In the genomic region with DNA sequence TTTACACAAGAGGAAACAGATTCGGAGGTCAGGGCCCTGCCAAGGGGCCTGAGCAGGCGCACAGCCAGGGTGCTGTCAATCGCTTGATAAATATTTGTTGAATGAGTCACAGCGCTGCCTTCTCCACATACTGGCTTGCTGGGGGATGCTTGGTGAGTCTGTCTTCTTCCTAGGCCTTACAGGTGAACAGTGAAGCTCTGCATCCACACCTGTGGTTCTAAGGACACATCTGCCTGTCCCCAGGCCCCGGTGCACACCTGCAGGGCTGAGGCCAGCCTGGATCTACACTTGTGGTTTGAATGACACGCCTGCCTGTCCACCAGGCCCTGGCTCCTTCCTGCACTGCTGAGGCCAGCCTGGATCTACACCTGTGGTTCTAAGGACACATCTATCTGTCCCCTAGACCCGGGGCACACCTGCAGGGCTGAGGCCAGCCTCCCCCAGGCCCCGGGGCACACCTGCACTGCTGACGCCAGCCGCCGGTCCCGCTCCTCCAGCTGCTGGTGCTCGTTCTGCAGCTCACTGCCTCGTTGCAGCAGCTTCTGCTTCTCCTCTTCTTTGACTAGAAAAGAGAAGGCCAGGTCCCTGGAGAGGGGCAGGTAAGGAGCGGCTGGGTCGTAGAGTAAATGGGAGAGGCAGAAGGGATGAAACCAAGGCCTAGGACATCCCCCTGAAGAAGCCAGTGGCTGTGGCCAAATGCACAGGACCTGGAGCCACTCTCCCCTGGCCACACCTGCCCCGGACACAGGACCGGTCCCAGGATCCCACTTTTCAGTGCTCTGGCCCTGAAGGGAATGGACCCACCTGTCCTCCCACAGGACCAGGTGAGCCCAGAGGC, we compare ENCODE assay signal across 24 cellular contexts.
DNase-seq lines count a peak whose midpoint lies in the region; ATAC-seq, FAIRE-seq and TF ChIP-seq lines count a peak whose summit lies in the region.
"Had no signal": no experiment of that assay in that cellular context is flagged by ENCODE, and none has a peak within 500 bp of the region (broad histone marks: within the 10 kb centered on the region; RNA-seq: fewer than 3 reads in every experiment).

No MANE protein-coding gene starts in this region.

- ATAC-seq in activated CD4-positive, CD25-positive, alpha-beta regulatory T cell treated with anti-CD3 and anti-CD28 coated beads, Interleukin-2, amount 50 U/mL, for 24 hours: no peak
- ATAC-seq in sciatic nerve (no peak), GM18519 (IDR thresholded peaks at IDR 0.05; ENCODE audit: low FRiP score, unreplicated experiment) (no peak)
- ATAC-seq: naive thymus-derived CD8-positive, alpha-beta T cell; Panc1; psoas muscle had no signal

- H3K4me3 ChIP-seq in H1 (ENCODE audit: extremely low read depth in 1 of 4, insufficient read depth in 2 of 4, low read depth in 3 of 4, low read length in 4 of 4) (no peak overlapping the region), neural progenitor cell (no peak overlapping the region)
- H3K4me3 ChIP-seq: adrenal gland, psoas muscle, upper lobe of left lung had no signal

- no peak overlapping the region for H2BK12ac ChIP-seq in H1 (ENCODE audit: low read depth, low read length)

- H3K27me3 Mint-ChIP-seq in neural progenitor cell (ENCODE audit: insufficient read depth, low read depth): peaks cover 8% of the 10 kb centered on the region
- H3K27me3 Mint-ChIP-seq: activated CD4-positive, alpha-beta memory T cell treated with anti-CD3 and anti-CD28 coated beads, Interleukin-2, amount 10 ng/mL, durations not matched to agents 7 days and 5 days; central memory CD8-positive, alpha-beta T cell; stimulated activated naive CD8-positive, alpha-beta T cell treated with anti-CD3 and anti-CD28 coated beads, Interleukin-15, Interleukin-2, amounts not matched to agents 100 ng/mL and 50 ng/mL, for 24 hours had no signal

- H4K5ac ChIP-seq in H1 (ENCODE audit: insufficient read length, low read depth, low read length): no peak overlapping the region

- no peak overlapping the region for H3K4me3 Mint-ChIP-seq in neural progenitor cell
- H3K4me3 Mint-ChIP-seq: activated CD4-positive, alpha-beta memory T cell treated with anti-CD3 and anti-CD28 coated beads, Interleukin-2, amount 10 ng/mL, durations not matched to agents 7 days and 5 days; activated T-helper 1 cell treated with anti-CD3 and anti-CD28 coated beads, Interleukin-12 subunit alpha, Interleukin-12 subunit beta, Interleukin-2, Interleukin-4 antibody, amounts not matched to agents 30 ng/mL and 10 ng/mL and 1 ng/mL, durations not matched to agents 14 hours and 24 hours and 36 hours; central memory CD8-positive, alpha-beta T cell; naive thymus-derived CD8-positive, alpha-beta T cell; stimulated activated naive CD8-positive, alpha-beta T cell treated with anti-CD3 and anti-CD28 coated beads, Interleukin-15, Interleukin-2, amounts not matched to agents 100 ng/mL and 50 ng/mL, for 24 hours had no signal

- H3K4me2 ChIP-seq in H1 (ENCODE audit: insufficient read depth in 1 of 2, low read depth in 2 of 2, low read length in 2 of 2) (no peak overlapping the region), neural progenitor cell (no peak overlapping the region)

- no peak for TF ChIP-seq POLR2A in H1 (IDR thresholded peaks at IDR 0.05; ENCODE audit: control extremely low read depth in 1 of 2, low read depth in 2 of 2, low read length in 2 of 2)

- H3K36me3 Mint-ChIP-seq in neural progenitor cell: peaks cover 21% of the 10 kb centered on the region
- H3K36me3 Mint-ChIP-seq: naive thymus-derived CD8-positive, alpha-beta T cell had no signal

- intact Hi-C loops in sciatic nerve (cut with DNase I): no loop called here

- TF ChIP-seq CTCF in H1 (IDR thresholded peaks at IDR 0.05; ENCODE audit: control extremely low read depth in 1 of 3, insufficient read depth in 1 of 3, low read depth in 1 of 3, low read length in 3 of 3): no peak
- TF ChIP-seq CTCF in neural progenitor cell (IDR thresholded peaks at IDR 0.05): no peak

- no peak for TF ChIP-seq RAD21 in H1 (IDR thresholded peaks at IDR 0.05 in 1 of 2, conservative IDR thresholded peaks at IDR 0.05 in 1 of 2; ENCODE audit: low read depth in 2 of 2, low read length in 2 of 2)

- H3K36me3 ChIP-seq in H1 (ENCODE audit: control insufficient read depth in 2 of 4, insufficient read depth in 4 of 4, low read length in 3 of 4) (peaks cover 8 to 28% (median 21%) of the 10 kb centered on the region in 4 experiments; a peak in 7 of 8 replicates), neural progenitor cell (no peaks in the 10 kb centered on the region)
- H3K36me3 ChIP-seq: adrenal gland, upper lobe of left lung had no signal

- H3K23me2 ChIP-seq in H1 (ENCODE audit: low read depth, low read length): peaks cover 8% of the 10 kb centered on the region; the same call in 1 of the 2 replicates

- no peak overlapping the region for H3K14ac ChIP-seq in H1 (ENCODE audit: insufficient read length)

- H3K4me1 ChIP-seq in H1 (replicated peaks in 1 of 4; ENCODE audit: control insufficient read depth in 3 of 4, insufficient read depth in 4 of 4, low read length in 3 of 4) (peaks cover 0 to 13% (median 9%) of the 10 kb centered on the region in 4 experiments; a peak in 5 of 7 replicates), neural progenitor cell (no peaks in the 10 kb centered on the region)
- H3K4me1 ChIP-seq: adrenal gland, psoas muscle, upper lobe of left lung had no signal

- no peak overlapping the region for H2BK15ac ChIP-seq in H1 (ENCODE audit: low read length)

- H3K56ac ChIP-seq in H1 (replicated peaks; ENCODE audit: insufficient read length, low read depth, low read length): peak overlapping the region; percentile 17

- H4K91ac ChIP-seq in H1 (replicated peaks; ENCODE audit: insufficient read length, low read length): no peak overlapping the region

- H3K4me1 Mint-ChIP-seq in neural progenitor cell: no peaks in the 10 kb centered on the region
- H3K4me1 Mint-ChIP-seq: activated CD4-positive, alpha-beta memory T cell treated with anti-CD3 and anti-CD28 coated beads, Interleukin-2, amount 10 ng/mL, durations not matched to agents 7 days and 5 days; central memory CD8-positive, alpha-beta T cell; naive thymus-derived CD8-positive, alpha-beta T cell had no signal

- no peak overlapping the region for H3K18ac ChIP-seq in H1 (ENCODE audit: extremely low read depth, low read length)

- CTCF ChIA-PET in H1 (lab: Charles Lee; ENCODE audit: partially characterized antibody): interaction anchor here (1.0 kb wide), 1 partner anchor 33 kb away, joined by 3 read pairs; no protein-coding TSS in a partner anchor

- H3K4ac ChIP-seq in H1 (replicated peaks; ENCODE audit: insufficient read length, low read depth, low read length): no peak overlapping the region

- no peak overlapping the region for H2BK5ac ChIP-seq in H1 (ENCODE audit: low read depth, low read length)

- H3K79me2 ChIP-seq in H1 (ENCODE audit: control insufficient read depth in 1 of 2, insufficient read depth in 2 of 2, low read length in 2 of 2) (no peaks in the 10 kb centered on the region), neural progenitor cell (ENCODE audit: low read depth) (no peaks in the 10 kb centered on the region)

- H3K9me3 Mint-ChIP-seq in neural progenitor cell: no peaks in the 10 kb centered on the region
- H3K9me3 Mint-ChIP-seq: activated CD4-positive, alpha-beta memory T cell treated with anti-CD3 and anti-CD28 coated beads, Interleukin-2, amount 10 ng/mL, durations not matched to agents 7 days and 5 days; activated T-helper 1 cell treated with anti-CD3 and anti-CD28 coated beads, Interleukin-12 subunit alpha, Interleukin-12 subunit beta, Interleukin-2, Interleukin-4 antibody, amounts not matched to agents 30 ng/mL and 10 ng/mL and 1 ng/mL, durations not matched to agents 14 hours and 24 hours and 36 hours; central memory CD8-positive, alpha-beta T cell; naive thymus-derived CD8-positive, alpha-beta T cell; stimulated activated naive CD8-positive, alpha-beta T cell treated with anti-CD3 and anti-CD28 coated beads, Interleukin-15, Interleukin-2, amounts not matched to agents 100 ng/mL and 50 ng/mL, for 24 hours had no signal

- H2BK20ac ChIP-seq in H1 (ENCODE audit: low read length): no peak overlapping the region

- no peaks in the 10 kb centered on the region; a peak in 1 of 4 replicates for H3K9me3 ChIP-seq in H1 (ENCODE audit: insufficient read depth in 2 of 2, low read depth in 1 of 2, low read length in 1 of 2)
- H3K9me3 ChIP-seq in neural progenitor cell (ENCODE audit: low read depth): no peaks in the 10 kb centered on the region
- H3K9me3 ChIP-seq: adrenal gland, psoas muscle, upper lobe of left lung had no signal

- DNase-seq in activated CD4-positive, CD25-positive, alpha-beta regulatory T cell treated with anti-CD3 and anti-CD28 coated beads, Interleukin-2, amount 50 U/mL, for 72 hours: peak; percentile 15
- peak; percentile 78 for DNase-seq in NCI-H146 treated with DMSO at 0.1 percent for 48 hours (lab: John Stamatoyannopoulos, UW; ENCODE audit: unreplicated experiment)
- no peak for DNase-seq in H1 (ENCODE audit: low read depth in 1 of 2, low spot score in 2 of 2)
- DNase-seq in sciatic nerve (ENCODE audit: low spot score): peak; percentile 51
- DNase-seq in amygdala (lab: John Stamatoyannopoulos, UW): no peak
- DNase-seq in neural progenitor cell (ENCODE audit: low spot score): no peak
- DNase-seq: activated CD4-positive, alpha-beta memory T cell treated with anti-CD3 and anti-CD28 coated beads, Interleukin-2, amount 10 ng/mL, durations not matched to agents 7 days and 5 days; DND-41; Kasumi-1; NCI-H187; NCI-H526 treated with DMSO at 0.1 percent for 48 hours; stimulated activated CD4-positive, alpha-beta T cell treated with anti-CD3 and anti-CD28 coated beads, Interleukin-12 subunit alpha, Interleukin-12 subunit beta, amount 100 ng/mL, for 4 hours had no signal

- 93% methylated on average over 18 of the region's 18 CpGs; no CpG with 5 or more reads in 1 of the 2 experiments for WGBS in H1 (ENCODE audit: extremely low coverage in 1 of 2, insufficient coverage in 1 of 2, insufficient read length in 1 of 2, insufficient replicate concordance in 2 of 2, low coverage in 1 of 2, low lambda C conversion rate in 2 of 2, missing lambda C conversion rate in 1 of 2), 2 experiments

- H2AFZ ChIP-seq in H1 (ENCODE audit: low read length): no peak overlapping the region
- H2AFZ ChIP-seq in neural progenitor cell (replicated peaks): no peak overlapping the region

- H3K27me3 ChIP-seq in H1 (replicated peaks in 1 of 4; ENCODE audit: control insufficient read depth in 3 of 4, extremely low read depth in 1 of 4, insufficient read depth in 3 of 4, low read length in 3 of 4) (no peaks in the 10 kb centered on the region; a peak in 1 of 7 replicates), neural progenitor cell (no peaks in the 10 kb centered on the region)
- H3K27me3 ChIP-seq: adrenal gland, upper lobe of left lung had no signal

- H3K23ac ChIP-seq in H1 (ENCODE audit: insufficient read length): no peak overlapping the region

- no peak for TF ChIP-seq EP300 in H1 (IDR thresholded peaks at IDR 0.05; ENCODE audit: borderline replicate concordance in 1 of 2, low read depth in 2 of 2, low read length in 2 of 2)

- no peak overlapping the region for H2AK5ac ChIP-seq in H1 (ENCODE audit: low read depth, low read length)

- H3F3A ChIP-seq in neural progenitor cell (ENCODE audit: low read depth): no peaks in the 10 kb centered on the region

- H3K79me1 ChIP-seq in H1 (ENCODE audit: low read depth, low read length): no peaks in the 10 kb centered on the region

- no peak for FAIRE-seq in H1 (lab: Jason Lieb, UNC)
- FAIRE-seq: A204.1 had no signal

- H3K9ac ChIP-seq in H1 (replicated peaks in 1 of 4; ENCODE audit: extremely low read depth in 1 of 4, low read depth in 3 of 4, low read length in 3 of 4): no peak overlapping the region
- H3K9ac ChIP-seq in neural progenitor cell: no peak overlapping the region

- POLR2A ChIA-PET in H1 (lab: Charles Lee; ENCODE audit: partially characterized antibody): no interaction called here

- H3K27ac ChIP-seq in H1 (ENCODE audit: low read depth, low read length): 0 out of 2 replicates have a peak overlapping the region, but pooled peaks have one; percentile 25
- no peak overlapping the region for H3K27ac ChIP-seq in neural progenitor cell
- H3K27ac ChIP-seq: adrenal gland, C4-2B, psoas muscle, upper lobe of left lung had no signal

- H4K8ac ChIP-seq in H1 (ENCODE audit: extremely low read depth, insufficient read depth, low read length): no peak overlapping the region

- H3K27ac Mint-ChIP-seq in neural progenitor cell: no peak overlapping the region
- H3K27ac Mint-ChIP-seq: activated CD4-positive, alpha-beta memory T cell treated with anti-CD3 and anti-CD28 coated beads, Interleukin-2, amount 10 ng/mL, durations not matched to agents 7 days and 5 days; activated T-helper 1 cell treated with anti-CD3 and anti-CD28 coated beads, Interleukin-12 subunit alpha, Interleukin-12 subunit beta, Interleukin-2, Interleukin-4 antibody, amounts not matched to agents 30 ng/mL and 10 ng/mL and 1 ng/mL, durations not matched to agents 14 hours and 24 hours and 36 hours; naive thymus-derived CD8-positive, alpha-beta T cell; stimulated activated naive CD8-positive, alpha-beta T cell treated with anti-CD3 and anti-CD28 coated beads, Interleukin-15, Interleukin-2, amounts not matched to agents 100 ng/mL and 50 ng/mL, for 24 hours had no signal

- H4K20me1 ChIP-seq in H1 (replicated peaks in 1 of 2; ENCODE audit: control insufficient read depth in 1 of 2, insufficient read depth in 2 of 2, low read length in 2 of 2) (peaks cover 0 to 8% of the 10 kb centered on the region in 2 experiments), neural progenitor cell (ENCODE audit: low read depth) (peaks cover 4% of the 10 kb centered on the region)

- no peak overlapping the region for H2BK120ac ChIP-seq in H1 (replicated peaks; ENCODE audit: low read depth, low read length)

Comparison
In these comparisons a context has a peak if more than half of its experiments do, and no peak if none do; other contexts are left out.
1. DNase-seq: peak in activated CD4-positive, CD25-positive, alpha-beta regulatory T cell treated with anti-CD3 and anti-CD28 coated beads, Interleukin-2, amount 50 U/mL, for 72 hours (single experiment), NCI-H146 treated with DMSO at 0.1 percent for 48 hours (single experiment) and sciatic nerve (single experiment); none in H1 (0 of 2), amygdala (0 of 56) and neural progenitor cell (single experiment).